In genomic region chr12:116837082-116837481, GRCh38 we compare ENCODE assay signal across 24 cellular contexts. TPM values are rescaled to one million over a fixed set of nuclear protein-coding genes. Genes with fewer than 3 reads are reported as not detected.
DNase-seq lines count a peak whose midpoint lies in the region; ATAC-seq, FAIRE-seq and TF ChIP-seq lines count a peak whose summit lies in the region.
"Had no signal": no experiment of that assay in that cellular context is flagged by ENCODE, and none has a peak within 500 bp of the region (broad histone marks: within the 10 kb centered on the region; RNA-seq: fewer than 3 reads in every experiment).

No MANE protein-coding gene starts in this region.

- H3K27ac ChIP-seq in HUES48 (ENCODE audit: low read depth, low read length) (peak overlapping the region; percentile 42), osteoblast (ENCODE audit: low read depth, low read length) (no peak overlapping the region), Karpas-422 (ENCODE audit: low read length) (no peak overlapping the region), Peyer's patch (no peak overlapping the region), adrenal gland (no peak overlapping the region), pancreas (no peak overlapping the region)
- H3K27ac ChIP-seq: C4-2B had no signal

- DNase-seq in T-helper 17 cell (no peak), glutamatergic neuron (peak; percentile 38), osteoblast (ENCODE audit: insufficient read length, low spot score, missing footprints) (peak; percentile 67), Karpas-422 (no peak), Peyer's patch (no peak), adrenal gland (no peak), pancreas (no peak)
- DNase-seq: ACHN; Caco-2; CD4-positive, alpha-beta T cell; KBM-7 had no signal

- H3K9me3 ChIP-seq in HUES48 (ENCODE audit: control insufficient read depth, insufficient read depth, low read length), result no peaks in the 10 kb centered on the region
- no peaks in the 10 kb centered on the region for H3K9me3 ChIP-seq in T-helper 17 cell (ENCODE audit: control insufficient read depth, low read length, poor library complexity, severe bottlenecking)
- H3K9me3 ChIP-seq in osteoblast (ENCODE audit: low read depth, low read length), result no peaks in the 10 kb centered on the region
- H3K9me3 ChIP-seq in Karpas-422 (ENCODE audit: low read length), result no peaks in the 10 kb centered on the region
- H3K9me3 ChIP-seq in Peyer's patch, result no peaks in the 10 kb centered on the region
- H3K9me3 ChIP-seq in adrenal gland (replicated peaks in 1 of 3), result no peaks in the 10 kb centered on the region
- no peaks in the 10 kb centered on the region for H3K9me3 ChIP-seq in pancreas
- H3K9me3 ChIP-seq: Caco-2, HAP-1 had no signal

- H3K9ac ChIP-seq in HUES48 (ENCODE audit: low read depth, low read length) (no peak overlapping the region), Karpas-422 (ENCODE audit: low read length) (no peak overlapping the region)

- no peaks in the 10 kb centered on the region for H3K27me3 ChIP-seq in HUES48 (ENCODE audit: control insufficient read depth, insufficient read depth, low read length)
- H3K27me3 ChIP-seq in osteoblast (ENCODE audit: insufficient read depth, low read length), result no peaks in the 10 kb centered on the region
- H3K27me3 ChIP-seq in Karpas-422 (ENCODE audit: low read length), result no peaks in the 10 kb centered on the region
- no peaks in the 10 kb centered on the region for H3K27me3 ChIP-seq in Peyer's patch
- H3K27me3 ChIP-seq in adrenal gland, result no peaks in the 10 kb centered on the region
- H3K27me3 ChIP-seq in pancreas, result no peaks in the 10 kb centered on the region

- H3K4me1 ChIP-seq in HUES48 (ENCODE audit: control insufficient read depth, insufficient read depth, low read length) (peaks cover 8% of the 10 kb centered on the region; the same call in 1 of the 2 replicates), osteoblast (ENCODE audit: insufficient read depth, low read length) (no peaks in the 10 kb centered on the region), Karpas-422 (ENCODE audit: low read length) (peaks cover 25% of the 10 kb centered on the region), Peyer's patch (no peaks in the 10 kb centered on the region), adrenal gland (replicated peaks in 1 of 2) (no peaks in the 10 kb centered on the region), pancreas (no peaks in the 10 kb centered on the region)
- H3K4me1 ChIP-seq: Caco-2, HAP-1 had no signal

- no peak overlapping the region for H3K4me2 ChIP-seq in osteoblast (ENCODE audit: insufficient read depth, low read length)
- no peak overlapping the region for H3K4me2 ChIP-seq in Karpas-422 (ENCODE audit: low read depth, low read length, poor library complexity, severe bottlenecking)

- H3K79me2 ChIP-seq in osteoblast (ENCODE audit: insufficient read depth, low read length) (no peaks in the 10 kb centered on the region), Karpas-422 (ENCODE audit: low read length) (no peaks in the 10 kb centered on the region)

- no peaks in the 10 kb centered on the region for H3K9me2 ChIP-seq in Karpas-422 (replicated peaks; ENCODE audit: insufficient read depth, low read length)

- WGBS in adrenal gland, 4 donors, result 77 to 87% (median 79%) methylated on average over 9 of the region's 9 CpGs
- 82 to 83% methylated on average over 9 of the region's 9 CpGs for WGBS in pancreas, 2 donors

- peaks cover 9% of the 10 kb centered on the region for H3K36me3 Mint-ChIP-seq in T-helper 17 cell (ENCODE audit: low read depth)
- peaks cover 6% of the 10 kb centered on the region for H3K36me3 Mint-ChIP-seq in glutamatergic neuron (ENCODE audit: unreplicated experiment)

- TF ChIP-seq CTCF in glutamatergic neuron (IDR thresholded peaks at IDR 0.05; ENCODE audit: partially characterized antibody, unreplicated experiment) (no peak), osteoblast (IDR thresholded peaks at IDR 0.05; ENCODE audit: extremely low read depth, low read depth, low read length) (no peak), Peyer's patch (IDR thresholded peaks at IDR 0.05) (no peak), adrenal gland (IDR thresholded peaks at IDR 0.05) (no peak), pancreas (IDR thresholded peaks at IDR 0.05) (no peak)

- H3K27ac Mint-ChIP-seq in T-helper 17 cell (peak overlapping the region; percentile 53), glutamatergic neuron (ENCODE audit: unreplicated experiment) (no peak overlapping the region)
- H3K27ac Mint-ChIP-seq: CD4-positive, alpha-beta T cell had no signal

- no peaks in the 10 kb centered on the region for H4K20me1 ChIP-seq in osteoblast (ENCODE audit: insufficient read depth, low read length)
- no peaks in the 10 kb centered on the region for H4K20me1 ChIP-seq in Karpas-422 (ENCODE audit: insufficient read depth, low read depth, low read length)

- TF ChIP-seq POLR2A in Peyer's patch (IDR thresholded peaks at IDR 0.05) (no peak), adrenal gland (IDR thresholded peaks at IDR 0.05) (no peak)

- H2AFZ ChIP-seq in osteoblast (ENCODE audit: low read length), result no peak overlapping the region
- H2AFZ ChIP-seq in Karpas-422 (ENCODE audit: low read length), result no peak overlapping the region

- H3K36me3 ChIP-seq in HUES48 (ENCODE audit: control insufficient read depth, insufficient read depth, low read length), result peaks cover 15% of the 10 kb centered on the region
- H3K36me3 ChIP-seq in osteoblast (ENCODE audit: insufficient read depth, low read length), result no peaks in the 10 kb centered on the region
- no peaks in the 10 kb centered on the region for H3K36me3 ChIP-seq in Karpas-422 (ENCODE audit: insufficient read depth, low read length)
- H3K36me3 ChIP-seq in Peyer's patch, result no peaks in the 10 kb centered on the region
- no peaks in the 10 kb centered on the region for H3K36me3 ChIP-seq in adrenal gland (replicated peaks in 1 of 2)
- H3K36me3 ChIP-seq in pancreas, result no peaks in the 10 kb centered on the region

- peaks cover 1% of the 10 kb centered on the region for H3K9me3 Mint-ChIP-seq in glutamatergic neuron (ENCODE audit: unreplicated experiment)
- H3K9me3 Mint-ChIP-seq: CD4-positive, alpha-beta T cell had no signal

- H3K27me3 Mint-ChIP-seq in T-helper 17 cell (no peaks in the 10 kb centered on the region), glutamatergic neuron (ENCODE audit: unreplicated experiment) (no peaks in the 10 kb centered on the region)
- H3K27me3 Mint-ChIP-seq: CD4-positive, alpha-beta T cell; IgD-negative memory B cell had no signal

- H3K4me3 Mint-ChIP-seq in T-helper 17 cell (no peak overlapping the region), glutamatergic neuron (ENCODE audit: unreplicated experiment) (no peak overlapping the region)
- H3K4me3 Mint-ChIP-seq: CD4-positive, alpha-beta T cell had no signal

- H3K4me3 ChIP-seq in HUES48 (ENCODE audit: low read depth, low read length) (no peak overlapping the region), osteoblast (ENCODE audit: insufficient read depth, low read length) (no peak overlapping the region), Karpas-422 (ENCODE audit: low read length) (no peak overlapping the region), Peyer's patch (no peak overlapping the region), adrenal gland (no peak overlapping the region), pancreas (no peak overlapping the region)
- H3K4me3 ChIP-seq: HAP-1 had no signal

- ATAC-seq in T-helper 17 cell (no peak), pancreas (no peak)
- ATAC-seq: HepG2 had no signal

- peaks cover 2% of the 10 kb centered on the region for H3K4me1 Mint-ChIP-seq in T-helper 17 cell
- H3K4me1 Mint-ChIP-seq in glutamatergic neuron (ENCODE audit: low read depth, unreplicated experiment), result peaks cover 7% of the 10 kb centered on the region

- FAIRE-seq in pancreas (lab: Jason Lieb, UNC), result no peak
- FAIRE-seq: A204.1, D721Med, G401.6, GM12891, GM18507, H1, HepG2, HTR-8/SVneo had no signal

- intact Hi-C loops in adrenal gland (cut with DNase I), result no loop called here
- intact Hi-C loops in pancreas (cut with DNase I), result no loop called here

RNA-seq across cellular contexts. Expression of gene HRK, which starts 44.2 kb away (rescaled TPM):
- under 1 TPM in 1 of 2 donors, not detected in 1; 0.30 TPM for total RNA-seq in T-helper 17 cell
- total RNA-seq in glutamatergic neuron (ENCODE audit: unreplicated experiment), result 2.4 TPM
- total RNA-seq in osteoblast, result under 0.01 and 0.59 TPM in 2 replicates
- 0.94 and 1.2 TPM in 2 replicates for total RNA-seq in Karpas-422 (2014; rRNA removed; shearing (Covaris generic); ENCODE audit: low replicate concordance)
- total RNA-seq in Peyer's patch, result not detected
- total RNA-seq in adrenal gland, result 1 to 10 TPM in 1 of 8 donors, under 1 TPM in 4, not detected in 3; 0.14 to 1.1 (median 0.24) TPM
- under 1 TPM; 0.09 to 0.48 (median 0.20) TPM for polyA plus RNA-seq in adrenal gland
- total RNA-seq in pancreas, result under 1 TPM in 3 of 6 donors, not detected in 3; 0.04 to 0.16 (median 0.16) TPM
- under 1 TPM in 1 of 2 donors, not detected in 1; 0.05 TPM for polyA plus RNA-seq in pancreas
- total RNA-seq: CD4-positive, alpha-beta T cell had no signal
- polyA plus RNA-seq: BJ, HepG2 had no signal

Comparison
In these comparisons a context has a peak if more than half of its experiments do, and no peak if none do; other contexts are left out.
1. DNase-seq: peak in glutamatergic neuron (single experiment) and osteoblast (single experiment); none in T-helper 17 cell (0 of 3), Karpas-422 (single experiment), Peyer's patch (0 of 3), adrenal gland (0 of 7) and pancreas (0 of 6).